In the genomic region with DNA sequence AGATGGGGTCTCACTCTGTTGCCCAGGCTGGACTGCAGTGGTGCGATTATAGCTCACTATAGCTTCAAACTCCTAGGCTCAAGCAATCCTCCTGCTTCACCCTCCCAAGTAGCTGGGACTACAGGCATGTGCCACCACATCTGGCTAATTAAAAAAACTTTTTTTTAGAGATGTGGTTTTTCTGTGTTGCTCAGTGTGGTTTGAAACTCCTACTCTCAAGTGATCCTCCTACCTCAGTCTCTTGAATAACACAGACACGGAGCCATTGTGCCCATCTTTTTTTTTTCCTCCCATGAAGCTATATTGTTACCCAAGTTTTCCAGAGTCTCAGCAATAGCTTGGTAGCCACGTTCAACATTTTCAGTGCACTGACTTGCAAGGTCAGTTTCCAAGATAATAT, we compare ENCODE assay signal across 20 cellular contexts. TPM values are rescaled to one million over a fixed set of nuclear protein-coding genes. Genes with fewer than 3 reads are reported as not detected.
"Had no signal": no experiment of that assay in that cellular context is flagged by ENCODE, and none has a peak within 500 bp of the region (broad histone marks: within the 10 kb centered on the region; RNA-seq: fewer than 3 reads in every experiment).

No MANE protein-coding gene starts in this region.

- H3K27me3 ChIP-seq: brain microvascular endothelial cell, ovary, right lobe of liver, tibial artery, uterus had no signal

- DNase-seq: activated B cell treated with CpG ODN at 0.5 μM for 24 hours; activated gamma-delta T cell; activated naive CD8-positive, alpha-beta T cell treated with anti-CD3 and anti-CD28 coated beads, Interleukin-2, amount 10 ng/mL, durations not matched to agents 7 days and 5 days; activated T-cell treated with anti-CD3 and anti-CD28 coated beads, Interleukin-2, amount 50 U/mL, for 1 hour; anterior cingulate cortex; brain microvascular endothelial cell; cerebellar nuclear complex; effector memory CD4-positive, alpha-beta T cell; mucosa of descending colon; naive thymus-derived CD4-positive, alpha-beta T cell; ovary; right lobe of liver; stimulated activated CD4-positive, alpha-beta T cell treated with anti-CD3 and anti-CD28 coated beads, Interleukin-1b, Interleukin-23, amount 100 ng/mL, for 48 hours; T-helper 2 cell; tibial artery; uterus had no signal

- FAIRE-seq: frontal cortex, keratinocyte, TTC549 had no signal

- H3K4me3 ChIP-seq: mucosa of descending colon, ovary, right lobe of liver, tibial artery, uterus had no signal

- H3K9me3 ChIP-seq: mucosa of descending colon, ovary, right lobe of liver, tibial artery, uterus had no signal

- ATAC-seq: left lobe of liver; mucosa of descending colon; naive thymus-derived CD4-positive, alpha-beta T cell; right lobe of liver had no signal

- H3K36me3 ChIP-seq: brain microvascular endothelial cell, ovary, right lobe of liver, tibial artery, uterus had no signal

- H3K4me1 ChIP-seq: uterus had no signal

- H3K27ac ChIP-seq: brain microvascular endothelial cell, ovary, tibial artery had no signal

RNA-seq across cellular contexts. Expression of a gene that starts 2.7 kb away (rescaled TPM):
- total RNA-seq: activated B cell treated with CpG ODN at 0.5 μM for 24 hours had no signal
